17 cellular contexts compared by ENCODE assay signal in the genomic region with DNA sequence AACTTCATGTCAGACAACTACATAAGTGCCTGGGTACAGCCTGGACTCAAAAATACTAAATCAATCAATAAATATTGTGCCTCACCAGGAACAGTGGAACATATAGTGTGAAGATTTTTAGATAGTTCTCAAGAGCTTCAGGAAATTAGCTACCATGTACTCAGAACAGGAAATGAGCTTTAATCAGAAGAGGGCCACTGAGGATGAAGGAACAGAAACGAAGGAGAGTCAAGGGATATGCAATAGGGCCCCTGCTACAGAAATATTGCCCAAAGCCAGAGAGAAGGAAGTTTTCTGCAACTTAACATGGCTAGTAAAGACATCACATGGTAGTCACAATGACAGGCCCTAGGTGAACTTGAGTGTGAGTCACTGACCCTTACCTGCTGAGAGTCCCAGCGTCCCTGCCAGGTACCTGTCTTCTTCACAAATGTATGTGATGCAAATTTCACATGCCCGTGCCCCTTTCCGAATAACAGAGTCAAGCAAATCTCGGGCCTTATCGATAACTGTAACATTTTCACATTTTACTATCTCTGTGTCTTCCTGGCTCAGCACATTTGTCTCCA. TPM values are rescaled to one million over a fixed set of nuclear protein-coding genes. Genes with fewer than 3 reads are reported as not detected.
DNase-seq lines count a peak whose midpoint lies in the region; ATAC-seq and TF ChIP-seq lines count a peak whose summit lies in the region.
"Had no signal": no experiment of that assay in that cellular context is flagged by ENCODE, and none has a peak within 500 bp of the region (broad histone marks: within the 10 kb centered on the region; RNA-seq: fewer than 3 reads in every experiment).

No MANE protein-coding gene starts in this region.

- no peaks in the 10 kb centered on the region for H3K79me2 ChIP-seq in MM.1S (ENCODE audit: low read length)

- peaks cover 18% of the 10 kb centered on the region for H3K4me1 Mint-ChIP-seq in activated T-cell treated with anti-CD3 and anti-CD28 coated beads, Interleukin-2, amount 50 U/mL, for 72 hours (ENCODE audit: low read depth)
- H3K4me1 Mint-ChIP-seq in activated CD8-positive, alpha-beta T cell treated with anti-CD3 and anti-CD28 coated beads for 36 hours (ENCODE audit: low read depth), result peaks cover 13% of the 10 kb centered on the region

- H3K9me3 ChIP-seq in MM.1S (replicated peaks; ENCODE audit: insufficient read depth, low read length), result no peaks in the 10 kb centered on the region
- no peaks in the 10 kb centered on the region for H3K9me3 ChIP-seq in mucosa of descending colon
- H3K9me3 ChIP-seq: body of pancreas, right lobe of liver had no signal

- no peaks in the 10 kb centered on the region for H3F3A ChIP-seq in MM.1S (ENCODE audit: insufficient read depth, low read length)

- H4K20me1 ChIP-seq in MM.1S (ENCODE audit: insufficient read depth, low read length), result no peaks in the 10 kb centered on the region

- no peaks in the 10 kb centered on the region for H3K36me3 Mint-ChIP-seq in activated T-cell treated with anti-CD3 and anti-CD28 coated beads, Interleukin-2, amount 50 U/mL, for 72 hours (ENCODE audit: insufficient read depth in 2 of 2)
- H3K36me3 Mint-ChIP-seq in activated CD8-positive, alpha-beta T cell treated with anti-CD3 and anti-CD28 coated beads for 36 hours (ENCODE audit: low read depth), result no peaks in the 10 kb centered on the region

- no peaks in the 10 kb centered on the region for H3K9me2 ChIP-seq in MM.1S (replicated peaks; ENCODE audit: insufficient read depth, low read length)

- H3K27me3 Mint-ChIP-seq in activated T-cell treated with anti-CD3 and anti-CD28 coated beads, Interleukin-2, amount 50 U/mL, for 72 hours (ENCODE audit: low read depth), result peaks cover 12% of the 10 kb centered on the region
- H3K27me3 Mint-ChIP-seq in activated CD8-positive, alpha-beta T cell treated with anti-CD3 and anti-CD28 coated beads for 36 hours, result no peaks in the 10 kb centered on the region

- peak in 1 of 2 donors; percentile 34 for ATAC-seq in activated T-cell treated with anti-CD3 and anti-CD28 coated beads, Interleukin-2, amount 50 U/mL, for 72 hours (replicated peaks in 1 of 2)
- ATAC-seq in activated CD8-positive, alpha-beta T cell treated with anti-CD3 and anti-CD28 coated beads for 36 hours, result peak; percentile 24
- peak; percentile 62 for ATAC-seq in mucosa of descending colon
- ATAC-seq: body of pancreas had no signal

- H2AFZ ChIP-seq in MM.1S (ENCODE audit: low read length), result no peak overlapping the region

- peak overlapping the region; percentile 72 to 76 for H3K4me3 Mint-ChIP-seq in activated T-cell treated with anti-CD3 and anti-CD28 coated beads, Interleukin-2, amount 50 U/mL, for 72 hours
- peak overlapping the region; percentile 38 for H3K4me3 Mint-ChIP-seq in activated CD8-positive, alpha-beta T cell treated with anti-CD3 and anti-CD28 coated beads for 36 hours

- CTCF ChIA-PET in activated CD8-positive, alpha-beta T cell treated with anti-CD3 and anti-CD28 coated beads for 36 hours (lab: Charles Lee), result no interaction called here

- no peaks in the 10 kb centered on the region for H3K9me3 Mint-ChIP-seq in activated T-cell treated with anti-CD3 and anti-CD28 coated beads, Interleukin-2, amount 50 U/mL, for 72 hours
- H3K9me3 Mint-ChIP-seq in activated CD8-positive, alpha-beta T cell treated with anti-CD3 and anti-CD28 coated beads for 36 hours, result no peaks in the 10 kb centered on the region

- peak overlapping the region; percentile 49 for H3K4me2 ChIP-seq in MM.1S (ENCODE audit: low read depth, low read length)

- peak overlapping the region; percentile 9 for H3K27ac Mint-ChIP-seq in activated T-cell treated with anti-CD3 and anti-CD28 coated beads, Interleukin-2, amount 50 U/mL, for 72 hours
- H3K27ac Mint-ChIP-seq in activated CD8-positive, alpha-beta T cell treated with anti-CD3 and anti-CD28 coated beads for 36 hours, result peak overlapping the region; percentile 14

- no peak for TF ChIP-seq CTCF in MM.1S (IDR thresholded peaks at IDR 0.05; ENCODE audit: low read length)
- no peak for TF ChIP-seq CTCF in activated CD8-positive, alpha-beta T cell treated with anti-CD3 and anti-CD28 coated beads for 36 hours (IDR thresholded peaks at IDR 0.05)
- TF ChIP-seq CTCF in mucosa of descending colon (IDR thresholded peaks at IDR 0.05), result no peak

- H3K4me1 ChIP-seq in MM.1S (ENCODE audit: low read length) (0 out of 2 replicates have a peak, but pooled peaks cover 9% of the 10 kb centered on the region), mucosa of descending colon (ENCODE audit: low read depth) (no peaks in the 10 kb centered on the region)
- H3K4me1 ChIP-seq: body of pancreas, right lobe of liver had no signal

- H3K36me3 ChIP-seq in MM.1S (replicated peaks; ENCODE audit: insufficient read depth, low read length) (no peaks in the 10 kb centered on the region), mucosa of descending colon (ENCODE audit: low read depth) (no peaks in the 10 kb centered on the region)
- H3K36me3 ChIP-seq: right lobe of liver had no signal

- H3K27me3 ChIP-seq in MM.1S (replicated peaks; ENCODE audit: insufficient read depth, low read length), result no peaks in the 10 kb centered on the region
- H3K27me3 ChIP-seq: body of pancreas, right lobe of liver had no signal

- POLR2A ChIA-PET in activated CD8-positive, alpha-beta T cell treated with anti-CD3 and anti-CD28 coated beads for 36 hours (lab: Charles Lee), result no interaction called here

- H3K9ac ChIP-seq in MM.1S (ENCODE audit: low read length), result no peak overlapping the region

- intact Hi-C loops in activated CD8-positive, alpha-beta T cell treated with anti-CD3 and anti-CD28 coated beads for 36 hours (cut with micrococcal nuclease), result no loop called here
- intact Hi-C loops in mucosa of descending colon (cut with DNase I, micrococcal nuclease), result no loop called here

- H3K4me3 ChIP-seq in MM.1S (ENCODE audit: low read length) (peak overlapping the region; percentile 49; the same call in 1 of the 2 replicates), mucosa of descending colon (no peak overlapping the region)
- H3K4me3 ChIP-seq: body of pancreas, right lobe of liver had no signal

- DNase-seq in activated T-cell treated with anti-CD3 and anti-CD28 coated beads, Interleukin-2, amount 50 U/mL, for 72 hours, result no peak
- no peak for DNase-seq in activated T-cell treated with anti-CD3 and anti-CD28 coated beads, Interleukin-2, amount 50 U/mL, for 48 hours
- DNase-seq in MM.1S, result no peak
- no peak for DNase-seq in activated CD8-positive, alpha-beta T cell treated with anti-CD3 and anti-CD28 coated beads for 36 hours
- DNase-seq in mucosa of descending colon, result no peak
- DNase-seq in NCI-H774 (lab: John Stamatoyannopoulos, UW), result no peak
- no peak for DNase-seq in NCI-H1105 treated with DMSO at 0.1 percent for 48 hours (lab: John Stamatoyannopoulos, UW)
- DNase-seq: activated CD4-positive, CD25-positive, alpha-beta regulatory T cell treated with anti-CD3 and anti-CD28 coated beads, Interleukin-2, amount 50 U/mL, for 72 hours; body of pancreas; cortex of kidney; erythroblast; GDM1; glutamatergic neuron; Kasumi-1; NCI-H1417; occipital lobe; right lobe of liver had no signal

- no peak overlapping the region for H3K27ac ChIP-seq in MM.1S (ENCODE audit: low read length)
- H3K27ac ChIP-seq: body of pancreas, right lobe of liver had no signal

RNA-seq across cellular contexts. Expression of a gene that starts 25.2 kb away (rescaled TPM):
- 10 to 100 TPM in 1 of 2 donors, 1 to 10 TPM in 1; 8.0 to 10.8 TPM for total RNA-seq in activated T-cell treated with anti-CD3 and anti-CD28 coated beads, Interleukin-2, amount 50 U/mL, for 72 hours
- 10 to 100 TPM; 13.1 to 15.2 TPM for total RNA-seq in activated CD8-positive, alpha-beta T cell treated with anti-CD3 and anti-CD28 coated beads for 36 hours
- total RNA-seq in mucosa of descending colon, result 10 to 100 TPM; 25.4 to 53.0 (median 43.6) TPM
- total RNA-seq: occipital lobe had no signal

RNA-seq across cellular contexts. Expression of a gene that starts 35.4 kb away (rescaled TPM):
- 10 to 100 TPM; 20.4 to 23.9 TPM for total RNA-seq in activated T-cell treated with anti-CD3 and anti-CD28 coated beads, Interleukin-2, amount 50 U/mL, for 72 hours
- 10 to 100 TPM; 31.9 to 32.4 TPM for total RNA-seq in activated CD8-positive, alpha-beta T cell treated with anti-CD3 and anti-CD28 coated beads for 36 hours
- 100 to 1,000 TPM in 1 of 3 donors, 10 to 100 TPM in 2; 50.6 to 152 (median 75.1) TPM for total RNA-seq in mucosa of descending colon

RNA-seq across cellular contexts. Expression of a gene that starts 47.3 kb away (rescaled TPM):
- total RNA-seq in activated T-cell treated with anti-CD3 and anti-CD28 coated beads, Interleukin-2, amount 50 U/mL, for 72 hours, result not detected
- not detected for total RNA-seq in activated CD8-positive, alpha-beta T cell treated with anti-CD3 and anti-CD28 coated beads for 36 hours
- 10 to 100 TPM; 50.1 to 81.8 (median 80.5) TPM for total RNA-seq in mucosa of descending colon
- total RNA-seq: body of pancreas had no signal

Comparison
In these comparisons a context has a peak if more than half of its experiments do, and no peak if none do; other contexts are left out.
1. RNA of a gene that starts 47.3 kb away (total RNA-seq): 50.1 to 81.8 TPM in mucosa of descending colon; not detected in activated T-cell treated with anti-CD3 and anti-CD28 coated beads, Interleukin-2, amount 50 U/mL, for 72 hours and not detected in activated CD8-positive, alpha-beta T cell treated with anti-CD3 and anti-CD28 coated beads for 36 hours; every median in the first group is over 10 times any median in the second.